ENCODE assay signal across 8 cellular contexts in the genomic region with DNA sequence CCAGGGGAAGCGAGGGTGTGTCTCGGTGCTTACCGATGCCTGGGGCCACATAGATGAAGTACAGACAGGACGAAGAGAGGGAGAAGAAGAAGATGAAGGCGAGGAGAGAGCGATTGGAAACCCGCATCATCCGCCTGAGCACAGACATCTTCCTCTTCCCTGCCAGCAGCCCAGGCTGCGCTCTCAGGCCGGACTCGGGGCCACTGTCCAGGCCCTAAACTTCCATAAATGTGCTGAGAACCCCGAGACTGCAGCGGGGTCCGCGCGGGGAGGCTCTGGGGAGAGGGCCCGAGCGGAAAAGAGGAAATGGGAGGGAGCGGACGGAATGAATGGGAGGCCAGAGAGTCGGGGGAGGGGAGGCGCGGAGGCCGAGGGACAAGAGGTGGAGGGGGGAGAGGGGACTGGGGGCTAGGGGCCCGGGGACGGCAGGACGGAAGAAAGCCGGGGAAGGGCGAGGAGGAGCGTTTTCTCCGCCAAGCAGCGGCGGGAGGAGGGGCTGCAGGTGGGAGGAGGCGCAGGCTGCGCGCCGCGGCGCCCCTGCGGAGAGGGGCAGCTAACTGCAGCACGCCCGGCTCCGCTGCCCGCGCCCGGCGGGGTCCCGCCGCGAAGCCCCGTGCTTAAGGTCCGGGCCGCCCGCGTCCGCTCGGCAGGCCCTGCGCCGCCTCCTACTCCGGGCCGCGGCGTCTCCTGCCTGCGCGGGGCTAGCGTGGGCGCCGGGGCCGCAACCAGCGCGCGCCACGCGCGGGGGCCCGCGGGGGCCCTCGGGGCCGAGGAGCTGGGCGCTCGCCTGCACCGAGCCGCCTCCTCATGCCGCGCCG. TPM values are rescaled to one million over a fixed set of nuclear protein-coding genes. Genes with fewer than 3 reads are reported as not detected.
DNase-seq lines count a peak whose midpoint lies in the region; ATAC-seq, FAIRE-seq and TF ChIP-seq lines count a peak whose summit lies in the region.

A gene with protein sequence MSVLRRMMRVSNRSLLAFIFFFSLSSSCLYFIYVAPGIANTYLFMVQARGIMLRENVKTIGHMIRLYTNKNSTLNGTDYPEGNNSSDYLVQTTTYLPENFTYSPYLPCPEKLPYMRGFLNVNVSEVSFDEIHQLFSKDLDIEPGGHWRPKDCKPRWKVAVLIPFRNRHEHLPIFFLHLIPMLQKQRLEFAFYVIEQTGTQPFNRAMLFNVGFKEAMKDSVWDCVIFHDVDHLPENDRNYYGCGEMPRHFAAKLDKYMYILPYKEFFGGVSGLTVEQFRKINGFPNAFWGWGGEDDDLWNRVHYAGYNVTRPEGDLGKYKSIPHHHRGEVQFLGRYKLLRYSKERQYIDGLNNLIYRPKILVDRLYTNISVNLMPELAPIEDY (minus strand): TSS at position 303 of the 818 bp plus-strand sequence. CDS start 155 bp downstream, at position 148.

- H4K20me1 ChIP-seq in mammary epithelial cell (ENCODE audit: insufficient read depth, low read length): no peaks in the 10 kb centered on the region

- TF ChIP-seq CTCF in mammary epithelial cell (conservative IDR thresholded peaks at IDR 0.05 in 1 of 2, IDR thresholded peaks at IDR 0.05 in 1 of 2; ENCODE audit: extremely low read depth in 1 of 2, insufficient read depth in 1 of 2, low read depth in 1 of 2, low read length in 2 of 2): no peak

- peak within 1 kb of the TSS; percentile 23 for H3K27ac ChIP-seq in mammary epithelial cell (ENCODE audit: insufficient read depth, low read depth, low read length)

- 1% methylated on average over 11 of the region's 86 CpGs for WGBS in mammary epithelial cell (ENCODE audit: low coverage, missing lambda C conversion rate)

- H3K36me3 ChIP-seq in mammary epithelial cell (ENCODE audit: insufficient read depth, low read length): no peaks in the 10 kb centered on the region

- no peaks in the 10 kb centered on the region for H3K27me3 ChIP-seq in mammary epithelial cell (ENCODE audit: insufficient read depth, low read length)

- peak within 1 kb of the TSS; percentile 68 to 80 (median 79) for H3K4me3 ChIP-seq in mammary epithelial cell (replicated peaks in 1 of 3; ENCODE audit: insufficient read depth in 1 of 3, low read depth in 2 of 3, low read length in 3 of 3)

- peak within 1 kb of the TSS; percentile 95 for H2AFZ ChIP-seq in mammary epithelial cell (ENCODE audit: low read depth, low read length)

- peaks cover 38% of the 10 kb centered on the region for H3K4me1 ChIP-seq in mammary epithelial cell (ENCODE audit: insufficient read depth, low read length)

- ATAC-seq in GM19455 (IDR thresholded peaks at IDR 0.05; ENCODE audit: unreplicated experiment) (peak; percentile 45), HG03460 (IDR thresholded peaks at IDR 0.05; ENCODE audit: unreplicated experiment) (peak; percentile 34)

- in situ Hi-C loops in SK-MEL-5 (cut with HindIII; ENCODE audit: low pct_unique_long_range_greater_than_20kb, low sequenced_read_pairs) (no loop called here), mammary epithelial cell (cut with MboI; ENCODE audit: low sequenced_read_pairs in 2 of 2) (no loop called here)

- no TSS peak for BruUV-seq in mammary epithelial cell (replicated peaks; lab: Mats Ljungman, UMichigan)

- CTCF ChIA-PET in mammary epithelial cell (lab: Charles Lee; ENCODE audit: low non-redundant PET): no interaction called here

- dilution Hi-C loops in mammary epithelial cell (cut with HindIII; ENCODE audit: low sequenced_read_pairs): no loop called here

- peak within 1 kb of the TSS; percentile 65 for H3K9ac ChIP-seq in mammary epithelial cell (ENCODE audit: insufficient read depth, low read length)

- peaks cover 43% of the 10 kb centered on the region for H3K79me2 ChIP-seq in mammary epithelial cell (ENCODE audit: insufficient read depth, low read length)

- intact Hi-C loops in mammary epithelial cell (cut with micrococcal nuclease): loop anchor here (2.0 kb wide), 2 partner anchors 36 to 38 kb away; no protein-coding TSS in a partner anchor

- no peaks in the 10 kb centered on the region for H3K9me3 ChIP-seq in mammary epithelial cell (replicated peaks; ENCODE audit: insufficient read depth, low read length)

- FAIRE-seq in HTR-8/SVneo (lab: Jason Lieb, UNC): no peak

- DNase-seq in Daoy (ENCODE audit: low read depth): peak; percentile 61
- peak; percentile 58 for DNase-seq in SK-MEL-5 (ENCODE audit: low read depth, low spot score)
- DNase-seq in mammary epithelial cell: peak; percentile 48
- peak; percentile 81 for DNase-seq in islet precursor cell
- peak; percentile 1 to 22 for DNase-seq in stimulated activated CD4-positive, alpha-beta T cell treated with anti-CD3 and anti-CD28 coated beads, Interleukin-2, amount 100 ng/mL, for 48 hours
- DNase-seq in HTR-8/SVneo (ENCODE audit: insufficient read length, low spot score): no peak

- peak within 1 kb of the TSS; percentile 86 for H3K4me2 ChIP-seq in mammary epithelial cell (ENCODE audit: insufficient read depth, low read depth, low read length)

RNA-seq across cellular contexts. Expression of the gene that starts here (rescaled TPM):
- total RNA-seq in Daoy (2014; rRNA removed; shearing (Covaris generic)): 5.8 and 6.0 TPM in 2 replicates
- 16.1 and 18.4 TPM in 2 replicates for total RNA-seq in SK-MEL-5 (2014; rRNA removed; shearing (Covaris generic))
- polyA plus RNA-seq in SK-MEL-5 (2015; cell fraction: cytosol; rRNA removed): 25.8 and 32.2 TPM in 2 replicates
- 33.7 and 47.2 TPM in 2 replicates for polyA plus RNA-seq in SK-MEL-5 (2015; cell fraction: nucleus; rRNA removed)
- 10 to 100 TPM in 1 of 2 donors, 1 to 10 TPM in 1; 7.2 to 17.1 TPM for total RNA-seq in mammary epithelial cell
- polyA plus RNA-seq in mammary epithelial cell: 6.1 TPM
- polyA minus RNA-seq in mammary epithelial cell: 31.4 TPM
